ENCODE assay signal across 12 cellular contexts in the genomic region with DNA sequence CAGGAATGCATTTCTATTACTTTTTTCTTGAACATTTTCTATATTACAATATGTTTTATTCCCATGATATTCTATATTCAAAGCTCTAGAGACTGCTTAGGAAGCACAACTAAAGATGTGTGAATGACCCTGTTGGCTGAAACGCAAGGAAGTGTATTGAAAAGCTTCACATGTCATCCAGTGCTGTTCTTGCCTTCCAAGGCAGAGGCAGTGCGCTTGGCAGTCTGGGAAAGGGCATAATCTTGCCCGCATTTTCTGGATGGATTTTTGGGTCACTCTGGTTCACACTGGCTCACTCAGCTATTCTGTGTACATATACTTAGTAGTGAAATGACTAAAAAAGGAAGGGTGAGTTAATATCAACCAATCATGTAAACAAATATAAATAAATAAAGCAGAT.
"Had no signal": no experiment of that assay in that cellular context is flagged by ENCODE, and none has a peak within 500 bp of the region (broad histone marks: within the 10 kb centered on the region; RNA-seq: fewer than 3 reads in every experiment).

No MANE protein-coding gene starts in this region.

- ATAC-seq: activated CD4-positive, alpha-beta T cell treated with anti-CD3 and anti-CD28 coated beads for 36 hours; activated CD8-positive, alpha-beta T cell treated with anti-CD3 and anti-CD28 coated beads for 36 hours; naive thymus-derived CD4-positive, alpha-beta T cell; sciatic nerve; T-cell had no signal

- DNase-seq: activated CD4-positive, alpha-beta T cell treated with anti-CD3 and anti-CD28 coated beads for 36 hours; activated CD8-positive, alpha-beta memory T cell treated with anti-CD3 and anti-CD28 coated beads, Interleukin-2, amount 50 U/mL, for 48 hours; activated CD8-positive, alpha-beta T cell treated with anti-CD3 and anti-CD28 coated beads for 36 hours; aorta; erythroblast; kidney glomerular epithelial cell; naive thymus-derived CD4-positive, alpha-beta T cell; stimulated activated naive CD4-positive, alpha-beta T cell treated with Interleukin-2 at 50 U/mL for 16 hours; T-cell; T1000 had no signal

- H3K27ac ChIP-seq: VCaP had no signal
